In genomic region chr18:67199993-67200617, GRCh38 we compare ENCODE assay signal across 7 cellular contexts.
A peak's percentile ranks its signal among the peaks of the same experiment; 100 is the strongest.
DNase-seq lines count a peak whose midpoint lies in the region; ATAC-seq and TF ChIP-seq lines count a peak whose summit lies in the region.

No MANE protein-coding gene starts in this region.

- ATAC-seq in GM21447 (IDR thresholded peaks at IDR 0.05; ENCODE audit: unreplicated experiment) = peak; percentile 92
- peak; percentile 88 for ATAC-seq in HG03575 (IDR thresholded peaks at IDR 0.05; ENCODE audit: extremely low read depth, insufficient number of reproducible peaks, low FRiP score, unreplicated experiment)

- DNase-seq in GM06990 (ENCODE audit: extremely low read depth, insufficient read length) = peak; percentile 3
- peak; percentile 89 for DNase-seq in NCI-H748 (lab: John Stamatoyannopoulos, UW; ENCODE audit: unreplicated experiment)
- peak; percentile 86 for DNase-seq in choroid plexus epithelial cell (ENCODE audit: low read depth)
- peak; percentile 85 for DNase-seq in medulla oblongata (ENCODE audit: extremely low spot score)
- DNase-seq in UCSD-AML1 (lab: John Stamatoyannopoulos, UW; ENCODE audit: unreplicated experiment) = no peak

- no peaks in the 10 kb centered on the region for H3K27me3 ChIP-seq in GM06990 (replicated peaks; ENCODE audit: control insufficient read depth, insufficient read depth, low read length)

- no peaks in the 10 kb centered on the region for H3K36me3 ChIP-seq in GM06990 (ENCODE audit: control insufficient read depth, insufficient read depth, low read length)

- H3K4me3 ChIP-seq in GM06990 (replicated peaks; ENCODE audit: low read depth, low read length) (no peak overlapping the region), choroid plexus epithelial cell (ENCODE audit: low read depth, low read length) (no peak overlapping the region)

- TF ChIP-seq CTCF in GM06990 (IDR thresholded peaks at IDR 0.05; ENCODE audit: insufficient read depth, low read length, poor library complexity, severe bottlenecking) = peak; percentile 42
- TF ChIP-seq CTCF in choroid plexus epithelial cell (conservative IDR thresholded peaks at IDR 0.05; ENCODE audit: low read depth, low read length) = peak; percentile 58
